Comparison of ENCODE assay signal across 1 cellular context in the genomic region with DNA sequence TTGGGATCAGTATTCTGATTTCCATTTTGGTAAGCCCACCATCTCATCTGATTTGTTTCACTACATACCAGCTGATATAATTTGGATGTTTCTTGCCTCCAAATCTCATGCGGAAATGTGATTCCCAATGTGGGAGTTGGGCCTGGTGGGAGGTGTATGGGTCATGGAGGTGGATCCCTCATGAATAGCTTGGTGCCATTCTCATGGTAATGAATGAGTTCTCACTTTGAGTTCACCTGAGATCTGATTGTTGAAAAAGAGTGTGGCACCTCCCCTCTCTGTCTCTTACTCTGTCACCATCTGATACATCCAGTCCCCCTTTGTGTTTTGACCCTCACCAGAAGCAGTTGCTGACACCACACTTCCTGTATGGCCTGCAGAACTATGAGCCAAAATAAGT.
TF ChIP-seq lines count a peak whose summit lies in the region.

No MANE protein-coding gene starts in this region.

TF ChIP-seq in IMR-90, 13 proteins besides CTCF, POLR2A, EP300 and RAD21 (continued from another document):
- no peak for TF ChIP-seq MXI1 (IDR thresholded peaks at IDR 0.05; ENCODE audit: borderline replicate concordance, low read depth, low read length)
- TF ChIP-seq, protein P1, sequence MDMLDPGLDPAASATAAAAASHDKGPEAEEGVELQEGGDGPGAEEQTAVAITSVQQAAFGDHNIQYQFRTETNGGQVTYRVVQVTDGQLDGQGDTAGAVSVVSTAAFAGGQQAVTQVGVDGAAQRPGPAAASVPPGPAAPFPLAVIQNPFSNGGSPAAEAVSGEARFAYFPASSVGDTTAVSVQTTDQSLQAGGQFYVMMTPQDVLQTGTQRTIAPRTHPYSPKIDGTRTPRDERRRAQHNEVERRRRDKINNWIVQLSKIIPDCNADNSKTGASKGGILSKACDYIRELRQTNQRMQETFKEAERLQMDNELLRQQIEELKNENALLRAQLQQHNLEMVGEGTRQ (IDR thresholded peaks at IDR 0.05; ENCODE audit: low read depth, low read length), result no peak
- TF ChIP-seq BHLHE40 (IDR thresholded peaks at IDR 0.05; ENCODE audit: low read depth, low read length), result no peak
